Comparison of ENCODE assay signal across 1 cellular context in the genomic region with DNA sequence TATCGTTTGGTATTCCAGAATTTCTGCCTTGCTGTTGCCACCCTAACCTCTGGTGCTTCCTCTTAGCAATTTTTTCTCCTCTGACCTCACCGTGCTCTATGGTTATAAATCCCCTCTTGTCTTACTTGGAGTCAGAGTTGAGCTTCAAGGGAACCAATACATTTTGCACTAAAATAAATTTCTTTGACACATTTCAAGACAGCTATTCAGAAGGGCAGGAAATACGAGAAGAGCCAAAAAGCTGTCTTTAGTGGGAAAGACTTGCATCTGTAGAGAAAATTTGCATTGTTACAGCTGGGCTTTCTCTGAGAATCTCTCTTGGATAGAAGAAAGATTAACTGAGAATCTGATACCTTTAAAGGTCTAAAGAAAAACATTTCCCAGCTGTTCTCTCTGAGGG.
TF ChIP-seq lines count a peak whose summit lies in the region.

No MANE protein-coding gene starts in this region.

TF ChIP-seq in WTC11, 78 proteins besides CTCF, POLR2A, EP300 and RAD21 (continued from another document):
- TF ChIP-seq, protein P1, sequence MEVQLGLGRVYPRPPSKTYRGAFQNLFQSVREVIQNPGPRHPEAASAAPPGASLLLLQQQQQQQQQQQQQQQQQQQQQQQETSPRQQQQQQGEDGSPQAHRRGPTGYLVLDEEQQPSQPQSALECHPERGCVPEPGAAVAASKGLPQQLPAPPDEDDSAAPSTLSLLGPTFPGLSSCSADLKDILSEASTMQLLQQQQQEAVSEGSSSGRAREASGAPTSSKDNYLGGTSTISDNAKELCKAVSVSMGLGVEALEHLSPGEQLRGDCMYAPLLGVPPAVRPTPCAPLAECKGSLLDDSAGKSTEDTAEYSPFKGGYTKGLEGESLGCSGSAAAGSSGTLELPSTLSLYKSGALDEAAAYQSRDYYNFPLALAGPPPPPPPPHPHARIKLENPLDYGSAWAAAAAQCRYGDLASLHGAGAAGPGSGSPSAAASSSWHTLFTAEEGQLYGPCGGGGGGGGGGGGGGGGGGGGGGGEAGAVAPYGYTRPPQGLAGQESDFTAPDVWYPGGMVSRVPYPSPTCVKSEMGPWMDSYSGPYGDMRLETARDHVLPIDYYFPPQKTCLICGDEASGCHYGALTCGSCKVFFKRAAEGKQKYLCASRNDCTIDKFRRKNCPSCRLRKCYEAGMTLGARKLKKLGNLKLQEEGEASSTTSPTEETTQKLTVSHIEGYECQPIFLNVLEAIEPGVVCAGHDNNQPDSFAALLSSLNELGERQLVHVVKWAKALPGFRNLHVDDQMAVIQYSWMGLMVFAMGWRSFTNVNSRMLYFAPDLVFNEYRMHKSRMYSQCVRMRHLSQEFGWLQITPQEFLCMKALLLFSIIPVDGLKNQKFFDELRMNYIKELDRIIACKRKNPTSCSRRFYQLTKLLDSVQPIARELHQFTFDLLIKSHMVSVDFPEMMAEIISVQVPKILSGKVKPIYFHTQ (CRISPR knock-in tag; IDR thresholded peaks at IDR 0.05) = no peak
- no peak for TF ChIP-seq ZNF396 (CRISPR knock-in tag; IDR thresholded peaks at IDR 0.05; ENCODE audit: borderline replicate concordance)
- TF ChIP-seq, protein P2, sequence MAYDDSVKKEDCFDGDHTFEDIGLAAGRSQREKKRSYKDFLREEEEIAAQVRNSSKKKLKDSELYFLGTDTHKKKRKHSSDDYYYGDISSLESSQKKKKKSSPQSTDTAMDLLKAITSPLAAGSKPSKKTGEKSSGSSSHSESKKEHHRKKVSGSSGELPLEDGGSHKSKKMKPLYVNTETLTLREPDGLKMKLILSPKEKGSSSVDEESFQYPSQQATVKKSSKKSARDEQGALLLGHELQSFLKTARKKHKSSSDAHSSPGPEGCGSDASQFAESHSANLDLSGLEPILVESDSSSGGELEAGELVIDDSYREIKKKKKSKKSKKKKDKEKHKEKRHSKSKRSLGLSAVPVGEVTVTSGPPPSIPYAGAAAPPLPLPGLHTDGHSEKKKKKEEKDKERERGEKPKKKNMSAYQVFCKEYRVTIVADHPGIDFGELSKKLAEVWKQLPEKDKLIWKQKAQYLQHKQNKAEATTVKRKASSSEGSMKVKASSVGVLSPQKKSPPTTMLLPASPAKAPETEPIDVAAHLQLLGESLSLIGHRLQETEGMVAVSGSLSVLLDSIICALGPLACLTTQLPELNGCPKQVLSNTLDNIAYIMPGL (CRISPR knock-in tag; IDR thresholded peaks at IDR 0.05) = no peak
- TF ChIP-seq, protein P3, sequence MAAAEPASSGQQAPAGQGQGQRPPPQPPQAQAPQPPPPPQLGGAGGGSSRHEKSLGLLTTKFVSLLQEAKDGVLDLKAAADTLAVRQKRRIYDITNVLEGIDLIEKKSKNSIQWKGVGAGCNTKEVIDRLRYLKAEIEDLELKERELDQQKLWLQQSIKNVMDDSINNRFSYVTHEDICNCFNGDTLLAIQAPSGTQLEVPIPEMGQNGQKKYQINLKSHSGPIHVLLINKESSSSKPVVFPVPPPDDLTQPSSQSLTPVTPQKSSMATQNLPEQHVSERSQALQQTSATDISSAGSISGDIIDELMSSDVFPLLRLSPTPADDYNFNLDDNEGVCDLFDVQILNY (CRISPR knock-in tag; IDR thresholded peaks at IDR 0.05) = no peak
- TF ChIP-seq, protein P4, sequence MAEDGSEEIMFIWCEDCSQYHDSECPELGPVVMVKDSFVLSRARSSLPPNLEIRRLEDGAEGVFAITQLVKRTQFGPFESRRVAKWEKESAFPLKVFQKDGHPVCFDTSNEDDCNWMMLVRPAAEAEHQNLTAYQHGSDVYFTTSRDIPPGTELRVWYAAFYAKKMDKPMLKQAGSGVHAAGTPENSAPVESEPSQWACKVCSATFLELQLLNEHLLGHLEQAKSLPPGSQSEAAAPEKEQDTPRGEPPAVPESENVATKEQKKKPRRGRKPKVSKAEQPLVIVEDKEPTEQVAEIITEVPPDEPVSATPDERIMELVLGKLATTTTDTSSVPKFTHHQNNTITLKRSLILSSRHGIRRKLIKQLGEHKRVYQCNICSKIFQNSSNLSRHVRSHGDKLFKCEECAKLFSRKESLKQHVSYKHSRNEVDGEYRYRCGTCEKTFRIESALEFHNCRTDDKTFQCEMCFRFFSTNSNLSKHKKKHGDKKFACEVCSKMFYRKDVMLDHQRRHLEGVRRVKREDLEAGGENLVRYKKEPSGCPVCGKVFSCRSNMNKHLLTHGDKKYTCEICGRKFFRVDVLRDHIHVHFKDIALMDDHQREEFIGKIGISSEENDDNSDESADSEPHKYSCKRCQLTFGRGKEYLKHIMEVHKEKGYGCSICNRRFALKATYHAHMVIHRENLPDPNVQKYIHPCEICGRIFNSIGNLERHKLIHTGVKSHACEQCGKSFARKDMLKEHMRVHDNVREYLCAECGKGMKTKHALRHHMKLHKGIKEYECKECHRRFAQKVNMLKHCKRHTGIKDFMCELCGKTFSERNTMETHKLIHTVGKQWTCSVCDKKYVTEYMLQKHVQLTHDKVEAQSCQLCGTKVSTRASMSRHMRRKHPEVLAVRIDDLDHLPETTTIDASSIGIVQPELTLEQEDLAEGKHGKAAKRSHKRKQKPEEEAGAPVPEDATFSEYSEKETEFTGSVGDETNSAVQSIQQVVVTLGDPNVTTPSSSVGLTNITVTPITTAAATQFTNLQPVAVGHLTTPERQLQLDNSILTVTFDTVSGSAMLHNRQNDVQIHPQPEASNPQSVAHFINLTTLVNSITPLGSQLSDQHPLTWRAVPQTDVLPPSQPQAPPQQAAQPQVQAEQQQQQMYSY (CRISPR knock-in tag; IDR thresholded peaks at IDR 0.05) = no peak
- no peak for TF ChIP-seq FOXK1 (CRISPR knock-in tag; IDR thresholded peaks at IDR 0.05)
TF ChIP-seq in WTC11: peak in this region for 0.
